In the genomic region with DNA sequence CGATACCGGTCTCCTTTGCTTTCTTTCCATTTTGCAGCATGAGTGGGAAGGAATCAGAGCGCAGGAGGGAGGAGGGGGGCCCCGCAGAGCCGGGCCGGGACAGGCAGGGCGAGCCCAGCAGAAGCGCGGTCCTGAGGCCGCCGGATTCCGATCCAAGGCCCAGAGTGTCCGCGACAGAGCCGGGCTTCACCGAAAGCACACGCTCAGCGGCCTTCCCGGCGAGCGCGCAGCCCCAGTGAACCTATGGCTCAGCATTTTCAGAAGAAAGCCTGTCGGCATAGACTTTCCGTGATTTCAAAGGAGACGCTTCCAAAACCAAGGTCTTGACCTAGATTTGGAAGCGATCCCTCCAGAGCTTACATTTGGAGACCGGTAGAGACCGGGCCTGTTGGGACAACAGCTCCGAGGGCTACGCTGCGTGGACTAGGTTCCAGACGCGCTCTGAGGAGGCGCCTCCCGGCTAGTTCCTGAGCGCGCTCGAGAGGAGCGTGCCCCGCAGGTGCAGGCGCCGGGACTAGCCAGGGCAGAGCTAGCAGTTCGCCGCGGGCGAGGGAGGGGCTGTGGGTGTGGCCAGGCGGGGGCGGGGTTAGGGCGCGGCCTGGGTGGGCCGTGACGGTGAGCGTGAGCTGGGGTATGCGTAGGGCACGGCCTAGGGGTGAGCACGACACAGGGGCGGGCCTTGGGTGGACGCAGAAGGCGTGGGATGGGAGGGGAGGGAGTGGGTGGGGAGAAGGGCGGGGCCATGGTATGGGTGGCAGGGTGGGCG, we compare ENCODE assay signal across 1 cellular context.
TF ChIP-seq lines count a peak whose summit lies in the region.

No MANE protein-coding gene starts in this region.

TF ChIP-seq in GM12878, 131 proteins besides CTCF, POLR2A, EP300 and RAD21 (continued from another document and continues in another):
- TF ChIP-seq ZBTB11 (CRISPR knock-in tag; IDR thresholded peaks at IDR 0.05) (no peak), RUNX3 (IDR thresholded peaks at IDR 0.05; ENCODE audit: low read length) (no peak), IKZF1 (conservative IDR thresholded peaks at IDR 0.05) (peak; percentile 51), GATAD2B (conservative IDR thresholded peaks at IDR 0.05; ENCODE audit: low read depth) (no peak), TAF1 (IDR thresholded peaks at IDR 0.05; ENCODE audit: borderline replicate concordance, low read depth, low read length) (peak; percentile 55; the same call in 1 of the 2 replicates), HDAC2 (IDR thresholded peaks at IDR 0.05) (no peak), ZSCAN29 (IDR thresholded peaks at IDR 0.05) (no peak), TCF12 (IDR thresholded peaks at IDR 0.05; ENCODE audit: low read depth, low read length) (0 out of 2 replicates have a peak, but pooled peaks have one; percentile 48), NBN (IDR thresholded peaks at IDR 0.05) (0 out of 2 replicates have a peak, but pooled peaks have one; percentile 12), USF2 (IDR thresholded peaks at IDR 0.05; ENCODE audit: borderline replicate concordance, low read depth, low read length) (no peak), SIN3A (IDR thresholded peaks at IDR 0.05; ENCODE audit: low read depth, low read length) (peak; percentile 37; the same call in 1 of the 2 replicates), SUPT20H (IDR thresholded peaks at IDR 0.05; ENCODE audit: borderline replicate concordance, control insufficient read depth, low read depth, low read length) (no peak), SP1 (IDR thresholded peaks at IDR 0.05; ENCODE audit: low read depth, low read length) (no peak), ZNF592 (IDR thresholded peaks at IDR 0.05) (no peak), IRF3 (IDR thresholded peaks at IDR 0.05) (no peak), TCF3 (IDR thresholded peaks at IDR 0.05; ENCODE audit: borderline replicate concordance, insufficient read depth, low read depth, low read length) (0 out of 2 replicates have a peak, but pooled peaks have one; percentile 59), ZNF384 (IDR thresholded peaks at IDR 0.05; ENCODE audit: borderline replicate concordance, low read depth, low read length) (no peak), SREBF2 (IDR thresholded peaks at IDR 0.05; ENCODE audit: low read length) (no peak), NRF1 (conservative IDR thresholded peaks at IDR 0.05; ENCODE audit: low read depth, low read length) (0 out of 2 replicates have a peak, but pooled peaks have one; percentile 3), DPF2 (IDR thresholded peaks at IDR 0.05) (no peak), BHLHE40 (IDR thresholded peaks at IDR 0.05; ENCODE audit: borderline replicate concordance in 1 of 2, low read depth in 2 of 2, low read length in 1 of 2) (peak; percentile 76 to 85), SIX5 (IDR thresholded peaks at IDR 0.05; ENCODE audit: low read depth, low read length, severe bottlenecking) (no peak), RELA (IDR thresholded peaks at IDR 0.05; ENCODE audit: borderline replicate concordance, partially characterized antibody) (no peak)
- TF ChIP-seq, protein P1, sequence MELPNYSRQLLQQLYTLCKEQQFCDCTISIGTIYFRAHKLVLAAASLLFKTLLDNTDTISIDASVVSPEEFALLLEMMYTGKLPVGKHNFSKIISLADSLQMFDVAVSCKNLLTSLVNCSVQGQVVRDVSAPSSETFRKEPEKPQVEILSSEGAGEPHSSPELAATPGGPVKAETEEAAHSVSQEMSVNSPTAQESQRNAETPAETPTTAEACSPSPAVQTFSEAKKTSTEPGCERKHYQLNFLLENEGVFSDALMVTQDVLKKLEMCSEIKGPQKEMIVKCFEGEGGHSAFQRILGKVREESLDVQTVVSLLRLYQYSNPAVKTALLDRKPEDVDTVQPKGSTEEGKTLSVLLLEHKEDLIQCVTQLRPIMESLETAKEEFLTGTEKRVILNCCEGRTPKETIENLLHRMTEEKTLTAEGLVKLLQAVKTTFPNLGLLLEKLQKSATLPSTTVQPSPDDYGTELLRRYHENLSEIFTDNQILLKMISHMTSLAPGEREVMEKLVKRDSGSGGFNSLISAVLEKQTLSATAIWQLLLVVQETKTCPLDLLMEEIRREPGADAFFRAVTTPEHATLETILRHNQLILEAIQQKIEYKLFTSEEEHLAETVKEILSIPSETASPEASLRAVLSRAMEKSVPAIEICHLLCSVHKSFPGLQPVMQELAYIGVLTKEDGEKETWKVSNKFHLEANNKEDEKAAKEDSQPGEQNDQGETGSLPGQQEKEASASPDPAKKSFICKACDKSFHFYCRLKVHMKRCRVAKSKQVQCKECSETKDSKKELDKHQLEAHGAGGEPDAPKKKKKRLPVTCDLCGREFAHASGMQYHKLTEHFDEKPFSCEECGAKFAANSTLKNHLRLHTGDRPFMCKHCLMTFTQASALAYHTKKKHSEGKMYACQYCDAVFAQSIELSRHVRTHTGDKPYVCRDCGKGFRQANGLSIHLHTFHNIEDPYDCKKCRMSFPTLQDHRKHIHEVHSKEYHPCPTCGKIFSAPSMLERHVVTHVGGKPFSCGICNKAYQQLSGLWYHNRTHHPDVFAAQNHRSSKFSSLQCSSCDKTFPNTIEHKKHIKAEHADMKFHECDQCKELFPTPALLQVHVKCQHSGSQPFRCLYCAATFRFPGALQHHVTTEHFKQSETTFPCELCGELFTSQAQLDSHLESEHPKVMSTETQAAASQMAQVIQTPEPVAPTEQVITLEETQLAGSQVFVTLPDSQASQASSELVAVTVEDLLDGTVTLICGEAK (IDR thresholded peaks at IDR 0.05; ENCODE audit: borderline replicate concordance) = peak; percentile 31; the same call in 1 of the 2 replicates
- TF ChIP-seq, protein P2, sequence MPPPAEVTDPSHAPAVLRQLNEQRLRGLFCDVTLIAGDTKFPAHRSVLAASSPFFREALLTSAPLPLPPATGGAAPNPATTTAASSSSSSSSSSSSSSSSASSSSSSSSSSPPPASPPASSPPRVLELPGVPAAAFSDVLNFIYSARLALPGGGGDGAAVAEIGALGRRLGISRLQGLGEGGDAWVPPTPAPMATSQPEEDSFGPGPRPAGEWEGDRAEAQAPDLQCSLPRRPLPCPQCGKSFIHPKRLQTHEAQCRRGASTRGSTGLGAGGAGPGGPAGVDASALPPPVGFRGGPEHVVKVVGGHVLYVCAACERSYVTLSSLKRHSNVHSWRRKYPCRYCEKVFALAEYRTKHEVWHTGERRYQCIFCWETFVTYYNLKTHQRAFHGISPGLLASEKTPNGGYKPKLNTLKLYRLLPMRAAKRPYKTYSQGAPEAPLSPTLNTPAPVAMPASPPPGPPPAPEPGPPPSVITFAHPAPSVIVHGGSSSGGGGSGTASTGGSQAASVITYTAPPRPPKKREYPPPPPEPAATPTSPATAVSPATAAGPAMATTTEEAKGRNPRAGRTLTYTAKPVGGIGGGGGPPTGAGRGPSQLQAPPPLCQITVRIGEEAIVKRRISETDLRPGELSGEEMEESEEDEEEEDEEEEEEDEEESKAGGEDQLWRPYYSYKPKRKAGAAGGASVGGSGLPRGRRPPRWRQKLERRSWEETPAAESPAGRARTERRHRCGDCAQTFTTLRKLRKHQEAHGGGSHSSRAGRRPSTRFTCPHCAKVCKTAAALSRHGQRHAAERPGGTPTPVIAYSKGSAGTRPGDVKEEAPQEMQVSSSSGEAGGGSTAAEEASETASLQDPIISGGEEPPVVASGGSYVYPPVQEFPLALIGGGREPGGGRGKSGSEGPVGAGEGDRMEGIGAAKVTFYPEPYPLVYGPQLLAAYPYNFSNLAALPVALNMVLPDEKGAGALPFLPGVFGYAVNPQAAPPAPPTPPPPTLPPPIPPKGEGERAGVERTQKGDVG (CRISPR knock-in tag; IDR thresholded peaks at IDR 0.05) = no peak
- TF ChIP-seq, protein P3, sequence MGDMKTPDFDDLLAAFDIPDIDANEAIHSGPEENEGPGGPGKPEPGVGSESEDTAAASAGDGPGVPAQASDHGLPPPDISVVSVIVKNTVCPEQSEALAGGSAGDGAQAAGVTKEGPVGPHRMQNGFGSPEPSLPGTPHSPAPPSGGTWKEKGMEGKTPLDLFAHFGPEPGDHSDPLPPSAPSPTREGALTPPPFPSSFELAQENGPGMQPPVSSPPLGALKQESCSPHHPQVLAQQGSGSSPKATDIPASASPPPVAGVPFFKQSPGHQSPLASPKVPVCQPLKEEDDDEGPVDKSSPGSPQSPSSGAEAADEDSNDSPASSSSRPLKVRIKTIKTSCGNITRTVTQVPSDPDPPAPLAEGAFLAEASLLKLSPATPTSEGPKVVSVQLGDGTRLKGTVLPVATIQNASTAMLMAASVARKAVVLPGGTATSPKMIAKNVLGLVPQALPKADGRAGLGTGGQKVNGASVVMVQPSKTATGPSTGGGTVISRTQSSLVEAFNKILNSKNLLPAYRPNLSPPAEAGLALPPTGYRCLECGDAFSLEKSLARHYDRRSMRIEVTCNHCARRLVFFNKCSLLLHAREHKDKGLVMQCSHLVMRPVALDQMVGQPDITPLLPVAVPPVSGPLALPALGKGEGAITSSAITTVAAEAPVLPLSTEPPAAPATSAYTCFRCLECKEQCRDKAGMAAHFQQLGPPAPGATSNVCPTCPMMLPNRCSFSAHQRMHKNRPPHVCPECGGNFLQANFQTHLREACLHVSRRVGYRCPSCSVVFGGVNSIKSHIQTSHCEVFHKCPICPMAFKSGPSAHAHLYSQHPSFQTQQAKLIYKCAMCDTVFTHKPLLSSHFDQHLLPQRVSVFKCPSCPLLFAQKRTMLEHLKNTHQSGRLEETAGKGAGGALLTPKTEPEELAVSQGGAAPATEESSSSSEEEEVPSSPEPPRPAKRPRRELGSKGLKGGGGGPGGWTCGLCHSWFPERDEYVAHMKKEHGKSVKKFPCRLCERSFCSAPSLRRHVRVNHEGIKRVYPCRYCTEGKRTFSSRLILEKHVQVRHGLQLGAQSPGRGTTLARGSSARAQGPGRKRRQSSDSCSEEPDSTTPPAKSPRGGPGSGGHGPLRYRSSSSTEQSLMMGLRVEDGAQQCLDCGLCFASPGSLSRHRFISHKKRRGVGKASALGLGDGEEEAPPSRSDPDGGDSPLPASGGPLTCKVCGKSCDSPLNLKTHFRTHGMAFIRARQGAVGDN (IDR thresholded peaks at IDR 0.05) = peak; percentile 55; the same call in 1 of the 2 replicates
